In the genomic region with DNA sequence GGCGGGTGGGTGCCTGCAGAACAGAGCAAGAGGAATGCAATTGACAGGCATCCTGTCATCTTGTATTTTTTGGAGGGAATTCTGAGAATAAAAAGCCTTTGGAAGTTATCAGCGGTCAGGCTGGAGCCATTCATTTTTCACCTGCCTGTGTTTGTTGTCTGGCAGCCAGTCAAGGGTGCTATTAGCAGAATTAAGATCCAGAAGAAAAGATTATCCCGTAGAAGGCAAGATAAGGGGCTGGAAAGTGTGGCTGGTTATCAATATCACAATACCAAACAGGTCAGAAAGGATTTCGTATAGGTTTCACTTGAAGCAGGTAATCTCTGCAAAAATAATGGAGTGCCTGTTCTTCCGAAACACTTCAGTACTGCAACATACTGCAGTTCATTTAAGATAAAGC, we compare ENCODE assay signal across 8 cellular contexts.
"Had no signal": no experiment of that assay in that cellular context is flagged by ENCODE, and none has a peak within 500 bp of the region (broad histone marks: within the 10 kb centered on the region; RNA-seq: fewer than 3 reads in every experiment).

No MANE protein-coding gene starts in this region.

- H3K36me3 ChIP-seq: thyroid gland had no signal

- H3K9me3 Mint-ChIP-seq: activated CD4-positive, alpha-beta memory T cell treated with anti-CD3 and anti-CD28 coated beads for 36 hours; activated naive CD8-positive, alpha-beta T cell treated with anti-CD3 and anti-CD28 coated beads, Interleukin-2, amount 10 ng/mL, durations not matched to agents 7 days and 5 days had no signal

- H3K36me3 Mint-ChIP-seq: activated CD4-positive, alpha-beta memory T cell treated with anti-CD3 and anti-CD28 coated beads for 36 hours; activated naive CD8-positive, alpha-beta T cell treated with anti-CD3 and anti-CD28 coated beads, Interleukin-2, amount 10 ng/mL, durations not matched to agents 7 days and 5 days; naive B cell had no signal

- H3K4me1 Mint-ChIP-seq: activated naive CD8-positive, alpha-beta T cell treated with anti-CD3 and anti-CD28 coated beads, Interleukin-2, amount 10 ng/mL, durations not matched to agents 7 days and 5 days had no signal

- H3K27ac Mint-ChIP-seq: activated CD4-positive, alpha-beta memory T cell treated with anti-CD3 and anti-CD28 coated beads for 36 hours; activated naive CD8-positive, alpha-beta T cell treated with anti-CD3 and anti-CD28 coated beads, Interleukin-2, amount 10 ng/mL, durations not matched to agents 7 days and 5 days; naive B cell had no signal

- DNase-seq: activated CD4-positive, alpha-beta memory T cell treated with anti-CD3 and anti-CD28 coated beads for 36 hours; activated CD4-positive, CD25-positive, alpha-beta regulatory T cell treated with anti-CD3 and anti-CD28 coated beads, Interleukin-2, amount 50 U/mL, for 72 hours; activated naive CD8-positive, alpha-beta T cell treated with anti-CD3 and anti-CD28 coated beads, Interleukin-2, amount 10 ng/mL, durations not matched to agents 7 days and 5 days; anterior cingulate cortex; naive B cell; right cardiac atrium; thyroid gland had no signal

- H3K4me3 ChIP-seq: smooth muscle cell, thyroid gland had no signal

- H3K4me3 Mint-ChIP-seq: activated CD4-positive, alpha-beta memory T cell treated with anti-CD3 and anti-CD28 coated beads for 36 hours; activated naive CD8-positive, alpha-beta T cell treated with anti-CD3 and anti-CD28 coated beads, Interleukin-2, amount 10 ng/mL, durations not matched to agents 7 days and 5 days; naive B cell had no signal

- H3K27ac ChIP-seq: thyroid gland had no signal

- H3K9me3 ChIP-seq: thyroid gland had no signal

- ATAC-seq: right cardiac atrium had no signal

- H3K4me2 ChIP-seq: smooth muscle cell had no signal

- H3K27me3 ChIP-seq: thyroid gland had no signal
